Comparison of ENCODE assay signal across 14 cellular contexts in genomic region chr18:9987931-9988330, GRCh38.
DNase-seq lines count a peak whose midpoint lies in the region; ATAC-seq and TF ChIP-seq lines count a peak whose summit lies in the region.
"Had no signal": no experiment of that assay in that cellular context is flagged by ENCODE, and none has a peak within 500 bp of the region (broad histone marks: within the 10 kb centered on the region; RNA-seq: fewer than 3 reads in every experiment).

No MANE protein-coding gene starts in this region.

- H3K27me3 ChIP-seq in neuronal stem cell (ENCODE audit: control insufficient read depth in 3 of 3, insufficient read depth in 3 of 3, low read depth in 1 of 3, low read length in 3 of 3), result no peaks in the 10 kb centered on the region
- peaks cover 0 to 10% (median 0%) of the 10 kb centered on the region in 4 donors for H3K27me3 ChIP-seq in esophagus squamous epithelium

- no peak overlapping the region for H3K9ac ChIP-seq in neuronal stem cell (ENCODE audit: low read depth, low read length, poor library complexity)

- H3K9me3 ChIP-seq in neuronal stem cell (replicated peaks in 1 of 2; ENCODE audit: control insufficient read depth in 2 of 2, insufficient read depth in 1 of 2, low read depth in 1 of 2, low read length in 2 of 2) (no peaks in the 10 kb centered on the region), esophagus squamous epithelium (no peaks in the 10 kb centered on the region)

- WGBS in neuronal stem cell (ENCODE audit: extremely low coverage in 2 of 2, insufficient read length in 2 of 2, insufficient replicate concordance in 1 of 2), 2 donors, result no CpG with 5 or more reads among the region's 12 CpGs
- 48 to 64% methylated on average over 7 to 8 of the region's 12 CpGs for WGBS in esophagus squamous epithelium, 2 donors

- no peak for ATAC-seq in naive thymus-derived CD8-positive, alpha-beta T cell
- ATAC-seq: stimulated activated effector memory CD8-positive, alpha-beta T cell treated with anti-CD3 and anti-CD28 coated beads, Interleukin-12 subunit alpha, Interleukin-12 subunit beta, amount 100 ng/mL, for 72 hours had no signal

- no peak overlapping the region for H4K91ac ChIP-seq in neuronal stem cell (ENCODE audit: low read depth, low read length, poor library complexity)

- no peak overlapping the region for H3K4me2 ChIP-seq in neuronal stem cell (ENCODE audit: insufficient read depth, low read length, poor library complexity, severe bottlenecking)

- H2BK5ac ChIP-seq in neuronal stem cell (ENCODE audit: low read length), result no peak overlapping the region

- no peak overlapping the region for H3K14ac ChIP-seq in neuronal stem cell (ENCODE audit: low read length)

- no peak for TF ChIP-seq CTCF in esophagus squamous epithelium (IDR thresholded peaks at IDR 0.05)

- H3K36me3 ChIP-seq in neuronal stem cell (replicated peaks in 1 of 2; ENCODE audit: control insufficient read depth in 2 of 2, insufficient read depth in 2 of 2, low read length in 2 of 2), result no peaks in the 10 kb centered on the region
- no peaks in the 10 kb centered on the region for H3K36me3 ChIP-seq in esophagus squamous epithelium

- no peak overlapping the region for H4K8ac ChIP-seq in neuronal stem cell (ENCODE audit: low read depth, low read length)

- H3K36me3 Mint-ChIP-seq in naive thymus-derived CD8-positive, alpha-beta T cell, result no peaks in the 10 kb centered on the region
- H3K36me3 Mint-ChIP-seq: stimulated activated effector memory CD8-positive, alpha-beta T cell treated with anti-CD3 and anti-CD28 coated beads, Interleukin-12 subunit alpha, Interleukin-12 subunit beta, amount 100 ng/mL, for 72 hours had no signal

- H3K18ac ChIP-seq in neuronal stem cell (ENCODE audit: low read length), result peak overlapping the region; percentile 15

- H2AFZ ChIP-seq in neuronal stem cell (ENCODE audit: low read length), result peak overlapping the region; percentile 35

- H3K4me1 Mint-ChIP-seq in naive thymus-derived CD8-positive, alpha-beta T cell, result peaks cover 0 to 8% (median 4%) of the 10 kb centered on the region in 4 donors
- H3K4me1 Mint-ChIP-seq: IgD-negative memory B cell; stimulated activated effector memory CD8-positive, alpha-beta T cell treated with anti-CD3 and anti-CD28 coated beads, Interleukin-12 subunit alpha, Interleukin-12 subunit beta, amount 100 ng/mL, for 72 hours had no signal

- H3K79me1 ChIP-seq in neuronal stem cell (ENCODE audit: low read depth, low read length), result no peaks in the 10 kb centered on the region

- peak overlapping the region; percentile 36 for H2AK5ac ChIP-seq in neuronal stem cell (ENCODE audit: low read depth, low read length)

- no peak overlapping the region for H3K27ac ChIP-seq in neuronal stem cell (replicated peaks; ENCODE audit: low read length)
- no peak overlapping the region for H3K27ac ChIP-seq in esophagus squamous epithelium

- POLR2A ChIA-PET in naive thymus-derived CD8-positive, alpha-beta T cell (lab: Charles Lee), result no interaction called here

- TF ChIP-seq POLR2A in esophagus squamous epithelium (IDR thresholded peaks at IDR 0.05), result no peak

- H3K4ac ChIP-seq in neuronal stem cell (ENCODE audit: low read length), result no peak overlapping the region

- H3K4me1 ChIP-seq in neuronal stem cell (ENCODE audit: control insufficient read depth in 2 of 2, insufficient read depth in 1 of 2, low read depth in 1 of 2, low read length in 2 of 2), result peaks cover 12% of the 10 kb centered on the region in 2 donors
- peaks cover 0 to 13% (median 3%) of the 10 kb centered on the region in 3 donors for H3K4me1 ChIP-seq in esophagus squamous epithelium

- no peak overlapping the region for H2BK15ac ChIP-seq in neuronal stem cell (ENCODE audit: low read length)

- DNase-seq in DMS53 treated with DMSO at 0.1 percent for 48 hours (lab: John Stamatoyannopoulos, UW; ENCODE audit: unreplicated experiment) (peak; percentile 93), NCI-H345 treated with DMSO at 0.1 percent for 48 hours (lab: John Stamatoyannopoulos, UW; ENCODE audit: unreplicated experiment) (peak; percentile 67), head of caudate nucleus (peak in 24 of 42 donors; percentile 27 to 76 (median 52)), neuronal stem cell (ENCODE audit: low spot score) (no peak), EL (no peak), DMS79 treated with DMSO at 0.1 percent for 48 hours (lab: John Stamatoyannopoulos, UW) (no peak), esophagus squamous epithelium (lab: John Stamatoyannopoulos, UW) (no peak)
- DNase-seq in naive thymus-derived CD8-positive, alpha-beta T cell, result no peak
- DNase-seq: activated CD8-positive, alpha-beta memory T cell treated with anti-CD3 and anti-CD28 coated beads, Interleukin-2, amount 50 U/mL, for 48 hours; NCI-H1105; NK-92 treated with Interleukin-12 subunit alpha and Interleukin-12 subunit beta, amount 100 ng/mL, for 24 hours; stimulated activated CD4-positive, alpha-beta T cell treated with anti-CD3 and anti-CD28 coated beads, Interleukin-4, amount 100 ng/mL, for 1 hour had no signal

- peaks cover 6 to 22% (median 14%) of the 10 kb centered on the region in 5 donors for H3K27me3 Mint-ChIP-seq in naive thymus-derived CD8-positive, alpha-beta T cell

- no peaks in the 10 kb centered on the region for H3K9me3 Mint-ChIP-seq in naive thymus-derived CD8-positive, alpha-beta T cell
- H3K9me3 Mint-ChIP-seq: IgD-negative memory B cell; stimulated activated effector memory CD8-positive, alpha-beta T cell treated with anti-CD3 and anti-CD28 coated beads, Interleukin-12 subunit alpha, Interleukin-12 subunit beta, amount 100 ng/mL, for 72 hours had no signal

- no peak overlapping the region for H3K4me3 Mint-ChIP-seq in naive thymus-derived CD8-positive, alpha-beta T cell
- H3K4me3 Mint-ChIP-seq: IgD-negative memory B cell; stimulated activated effector memory CD8-positive, alpha-beta T cell treated with anti-CD3 and anti-CD28 coated beads, Interleukin-12 subunit alpha, Interleukin-12 subunit beta, amount 100 ng/mL, for 72 hours had no signal

- H3K23ac ChIP-seq in neuronal stem cell (ENCODE audit: low read depth, low read length, poor library complexity), result peak overlapping the region; percentile 6

- peak overlapping the region; percentile 12 for H2BK12ac ChIP-seq in neuronal stem cell (ENCODE audit: low read length)

- H2BK120ac ChIP-seq in neuronal stem cell (ENCODE audit: low read depth, low read length), result no peak overlapping the region

- H3K4me3 ChIP-seq in neuronal stem cell (ENCODE audit: low read length in 2 of 2) (no peak overlapping the region), esophagus squamous epithelium (no peak overlapping the region)

- no peak overlapping the region for H3K27ac Mint-ChIP-seq in naive thymus-derived CD8-positive, alpha-beta T cell
- H3K27ac Mint-ChIP-seq: IgD-negative memory B cell; stimulated activated effector memory CD8-positive, alpha-beta T cell treated with anti-CD3 and anti-CD28 coated beads, Interleukin-12 subunit alpha, Interleukin-12 subunit beta, amount 100 ng/mL, for 72 hours had no signal

- intact Hi-C loops in head of caudate nucleus (cut with DNase I), result no loop called here
- intact Hi-C loops in esophagus squamous epithelium (cut with DNase I), result no loop called here

Comparison
In these comparisons a context has a peak if more than half of its experiments do, and no peak if none do; other contexts are left out.
1. DNase-seq: peak in DMS53 treated with DMSO at 0.1 percent for 48 hours (single experiment), NCI-H345 treated with DMSO at 0.1 percent for 48 hours (single experiment) and head of caudate nucleus (24 of 42); none in neuronal stem cell (single experiment), EL (single experiment), DMS79 treated with DMSO at 0.1 percent for 48 hours (single experiment), esophagus squamous epithelium (single experiment) and naive thymus-derived CD8-positive, alpha-beta T cell (0 of 10).